In genomic region chrX:35622021-35622420, GRCh38 we compare ENCODE assay signal across 26 cellular contexts.
"Had no signal": no experiment of that assay in that cellular context is flagged by ENCODE, and none has a peak within 500 bp of the region (broad histone marks: within the 10 kb centered on the region; RNA-seq: fewer than 3 reads in every experiment).

No MANE protein-coding gene starts in this region.

- H3K4me3 ChIP-seq: lung, mucosa of descending colon, pancreas, right atrium auricular region, smooth muscle cell, suprapubic skin, transverse colon, upper lobe of right lung, uterus had no signal

- H3K4me2 ChIP-seq: smooth muscle cell had no signal

- ATAC-seq: effector memory CD8-positive, alpha-beta T cell; mucosa of descending colon; natural killer cell treated with Interleukin-12 subunit alpha and Interleukin-12 subunit beta and Interleukin-15 and Interleukin-18, amount 100 ng/mL, for 72 hours; pancreas; sciatic nerve; stimulated activated naive CD8-positive, alpha-beta T cell treated with anti-CD3 and anti-CD28 coated beads, Interleukin-15, amount 100 ng/mL, for 72 hours; upper lobe of right lung had no signal

- H3K4me1 ChIP-seq: pancreas, right atrium auricular region, suprapubic skin, transverse colon, upper lobe of right lung, uterus had no signal

- H3K27ac ChIP-seq: neutrophil, pancreas, right atrium auricular region, suprapubic skin, transverse colon, upper lobe of right lung, uterus had no signal

- H3K27me3 ChIP-seq: neutrophil, pancreas, right atrium auricular region, suprapubic skin, transverse colon, upper lobe of right lung, uterus had no signal

- H3K36me3 ChIP-seq: neutrophil, pancreas, right atrium auricular region, suprapubic skin, transverse colon, upper lobe of right lung, uterus had no signal

- H3K9me3 ChIP-seq: mucosa of descending colon, neutrophil, pancreas, right atrium auricular region, suprapubic skin, transverse colon, upper lobe of right lung, uterus had no signal

- DNase-seq: cortex of kidney; effector memory CD8-positive, alpha-beta T cell; erythroblast; hypothalamus; immature natural killer cell; islet precursor cell; mesenchymal stem cell; mucosa of descending colon; naive B cell; pancreas; stimulated activated CD4-positive, alpha-beta T cell treated with anti-CD3 and anti-CD28 coated beads, Interleukin-12 subunit alpha, Interleukin-12 subunit beta, amount 100 ng/mL, for 4 hours; stimulated activated CD4-positive, alpha-beta T cell treated with anti-CD3 and anti-CD28 coated beads, Interleukin-1b, Interleukin-23, amount 100 ng/mL, for 48 hours; stimulated activated CD4-positive, alpha-beta T cell treated with anti-CD3 and anti-CD28 coated beads, Interleukin-4, amount 100 ng/mL, for 1 hour; stimulated activated CD8-positive, alpha-beta memory T cell treated with anti-CD3 and anti-CD28 coated beads, Interleukin-4, amount 100 ng/mL, for 48 hours; stimulated activated naive CD4-positive, alpha-beta T cell; stimulated activated naive CD8-positive, alpha-beta T cell treated with anti-CD3 and anti-CD28 coated beads, Interleukin-15, amount 100 ng/mL, for 72 hours; transverse colon; upper lobe of right lung; uterus had no signal
